ENCODE assay signal across 25 cellular contexts in genomic region chr1:11207898-11208611, GRCh38. TPM values are rescaled to one million over a fixed set of nuclear protein-coding genes. Genes with fewer than 3 reads are reported as not detected.
A peak's percentile ranks its signal among the peaks of the same experiment; 100 is the strongest.
DNase-seq lines count a peak whose midpoint lies in the region; ATAC-seq and TF ChIP-seq lines count a peak whose summit lies in the region.
"Had no signal": no experiment of that assay in that cellular context is flagged by ENCODE, and none has a peak within 500 bp of the region (broad histone marks: within the 10 kb centered on the region; RNA-seq: fewer than 3 reads in every experiment).

No MANE protein-coding gene starts in this region.

- H3K27me3 Mint-ChIP-seq in osteocyte (ENCODE audit: unreplicated experiment) = no peaks in the 10 kb centered on the region
- H3K27me3 Mint-ChIP-seq: activated naive CD8-positive, alpha-beta T cell treated with anti-CD3 and anti-CD28 coated beads for 36 hours; CD8-positive, alpha-beta memory T cell had no signal

- ATAC-seq in GM18517 (IDR thresholded peaks at IDR 0.05; ENCODE audit: unreplicated experiment) = no peak
- no peak for ATAC-seq in HG03469 (IDR thresholded peaks at IDR 0.05; ENCODE audit: unreplicated experiment)
- ATAC-seq: activated T-cell treated with anti-CD3 and anti-CD28 coated beads, Interleukin-2, amount 50 U/mL, for 4 hours; left lobe of liver had no signal

- DNase-seq in ascending aorta (ENCODE audit: low spot score in 2 of 2) (peak; percentile 16 to 74), fibroblast of mammary gland (ENCODE audit: low read depth) (peak; percentile 6), osteocyte (ENCODE audit: extremely low spot score, unreplicated experiment) (peak; percentile 25), tibial artery (peak; percentile 82 to 83), putamen (ENCODE audit: low spot score) (no peak)
- DNase-seq: activated gamma-delta T cell; activated naive CD8-positive, alpha-beta T cell treated with anti-CD3 and anti-CD28 coated beads for 36 hours; activated T-cell treated with anti-CD3 and anti-CD28 coated beads, Interleukin-2, amount 50 U/mL, for 4 hours; CD8-positive, alpha-beta memory T cell; esophagus squamous epithelium; NCI-H1092; NCI-H1930; NCI-H2171 treated with DMSO at 0.1 percent for 48 hours; NCI-H510A; SK-N-SH; stimulated activated naive CD4-positive, alpha-beta T cell had no signal

- no peaks in the 10 kb centered on the region for H3K4me1 Mint-ChIP-seq in osteocyte (ENCODE audit: unreplicated experiment)
- H3K4me1 Mint-ChIP-seq: activated naive CD8-positive, alpha-beta T cell treated with anti-CD3 and anti-CD28 coated beads for 36 hours; CD8-positive, alpha-beta memory T cell had no signal

- H3K4me1 ChIP-seq in ascending aorta (peaks cover 0 to 3% of the 10 kb centered on the region in 2 donors), tibial artery (peaks cover 0 to 18% (median 2%) of the 10 kb centered on the region in 4 donors)
- H3K4me1 ChIP-seq: esophagus squamous epithelium had no signal

- peaks cover 47% of the 10 kb centered on the region for H3K36me3 Mint-ChIP-seq in osteocyte (ENCODE audit: unreplicated experiment)

- H3K4me3 Mint-ChIP-seq in osteocyte (ENCODE audit: unreplicated experiment) = no peak overlapping the region
- H3K4me3 Mint-ChIP-seq: activated naive CD8-positive, alpha-beta T cell treated with anti-CD3 and anti-CD28 coated beads for 36 hours; activated T-cell treated with anti-CD3 and anti-CD28 coated beads, Interleukin-2, amount 50 U/mL, for 4 hours; CD8-positive, alpha-beta memory T cell; T-helper 1 cell treated with Interleukin-12 subunit alpha and Interleukin-12 subunit beta and Interleukin-4 antibody, amounts not matched to agents 30 μg/mL and 1 μg/mL, for 36 hours had no signal

- intact Hi-C loops in ascending aorta (cut with DNase I) (loop anchor here (5.0 kb wide), 1 partner anchor 676 kb away; no protein-coding TSS in a partner anchor), tibial artery (cut with DNase I; ENCODE audit: low total_unique reads) (no loop called here)

- H3K27me3 ChIP-seq in ascending aorta (no peaks in the 10 kb centered on the region), tibial artery (no peaks in the 10 kb centered on the region)
- H3K27me3 ChIP-seq: esophagus squamous epithelium had no signal

- H3K27ac ChIP-seq in ascending aorta (peak overlapping the region; percentile 57 to 58), tibial artery (peak overlapping the region; percentile 29 to 40)
- H3K27ac ChIP-seq: esophagus squamous epithelium, skin epidermis had no signal

- no peak for TF ChIP-seq CTCF in ascending aorta (IDR thresholded peaks at IDR 0.05)
- TF ChIP-seq CTCF in fibroblast of mammary gland (conservative IDR thresholded peaks at IDR 0.05; ENCODE audit: control insufficient read depth, insufficient read depth, low read depth, low read length) = no peak
- no peak for TF ChIP-seq CTCF in osteocyte (IDR thresholded peaks at IDR 0.05)
- TF ChIP-seq CTCF in tibial artery (IDR thresholded peaks at IDR 0.05) = no peak

- no peaks in the 10 kb centered on the region for H3K9me3 Mint-ChIP-seq in osteocyte (ENCODE audit: unreplicated experiment)
- H3K9me3 Mint-ChIP-seq: activated naive CD8-positive, alpha-beta T cell treated with anti-CD3 and anti-CD28 coated beads for 36 hours; activated T-cell treated with anti-CD3 and anti-CD28 coated beads, Interleukin-2, amount 50 U/mL, for 4 hours; CD8-positive, alpha-beta memory T cell; T-helper 1 cell treated with Interleukin-12 subunit alpha and Interleukin-12 subunit beta and Interleukin-4 antibody, amounts not matched to agents 30 μg/mL and 1 μg/mL, for 36 hours had no signal

- H3K36me3 ChIP-seq in ascending aorta = peaks cover 45 to 62% of the 10 kb centered on the region in 2 donors
- peaks cover 71 to 98% (median 84%) of the 10 kb centered on the region in 3 donors for H3K36me3 ChIP-seq in tibial artery

- no peak overlapping the region for H3K27ac Mint-ChIP-seq in osteocyte (ENCODE audit: unreplicated experiment)
- H3K27ac Mint-ChIP-seq: activated naive CD8-positive, alpha-beta T cell treated with anti-CD3 and anti-CD28 coated beads for 36 hours; T-helper 1 cell treated with Interleukin-12 subunit alpha and Interleukin-12 subunit beta and Interleukin-4 antibody, amounts not matched to agents 30 μg/mL and 1 μg/mL, for 36 hours had no signal

- H3K4me3 ChIP-seq in ascending aorta (no peak overlapping the region), fibroblast of mammary gland (ENCODE audit: control insufficient read depth, low read depth, low read length) (no peak overlapping the region), tibial artery (no peak overlapping the region)
- H3K4me3 ChIP-seq: esophagus squamous epithelium, skin epidermis had no signal

- H3K9me3 ChIP-seq in ascending aorta = no peaks in the 10 kb centered on the region
- no peaks in the 10 kb centered on the region for H3K9me3 ChIP-seq in tibial artery
- H3K9me3 ChIP-seq: esophagus squamous epithelium, SK-N-SH had no signal

RNA-seq across cellular contexts. Expression of gene ANGPTL7, which starts 18.9 kb away (rescaled TPM):
- 2.0 TPM for total RNA-seq in ascending aorta
- not detected in 2 replicates for total RNA-seq in osteocyte
- total RNA-seq: activated naive CD8-positive, alpha-beta T cell treated with anti-CD3 and anti-CD28 coated beads for 36 hours; activated T-cell treated with anti-CD3 and anti-CD28 coated beads, Interleukin-2, amount 50 U/mL, for 4 hours; CD8-positive, alpha-beta memory T cell; Daoy; dermis microvascular lymphatic vessel endothelial cell; H4; left lobe of liver; pulmonary artery endothelial cell had no signal

RNA-seq across cellular contexts. Expression of gene MTOR, which starts 54.3 kb away (rescaled TPM):
- total RNA-seq in ascending aorta = 28.0 TPM
- 40.5 and 42.1 TPM in 2 replicates for total RNA-seq in osteocyte
